18 cellular contexts compared by ENCODE assay signal in the genomic region with DNA sequence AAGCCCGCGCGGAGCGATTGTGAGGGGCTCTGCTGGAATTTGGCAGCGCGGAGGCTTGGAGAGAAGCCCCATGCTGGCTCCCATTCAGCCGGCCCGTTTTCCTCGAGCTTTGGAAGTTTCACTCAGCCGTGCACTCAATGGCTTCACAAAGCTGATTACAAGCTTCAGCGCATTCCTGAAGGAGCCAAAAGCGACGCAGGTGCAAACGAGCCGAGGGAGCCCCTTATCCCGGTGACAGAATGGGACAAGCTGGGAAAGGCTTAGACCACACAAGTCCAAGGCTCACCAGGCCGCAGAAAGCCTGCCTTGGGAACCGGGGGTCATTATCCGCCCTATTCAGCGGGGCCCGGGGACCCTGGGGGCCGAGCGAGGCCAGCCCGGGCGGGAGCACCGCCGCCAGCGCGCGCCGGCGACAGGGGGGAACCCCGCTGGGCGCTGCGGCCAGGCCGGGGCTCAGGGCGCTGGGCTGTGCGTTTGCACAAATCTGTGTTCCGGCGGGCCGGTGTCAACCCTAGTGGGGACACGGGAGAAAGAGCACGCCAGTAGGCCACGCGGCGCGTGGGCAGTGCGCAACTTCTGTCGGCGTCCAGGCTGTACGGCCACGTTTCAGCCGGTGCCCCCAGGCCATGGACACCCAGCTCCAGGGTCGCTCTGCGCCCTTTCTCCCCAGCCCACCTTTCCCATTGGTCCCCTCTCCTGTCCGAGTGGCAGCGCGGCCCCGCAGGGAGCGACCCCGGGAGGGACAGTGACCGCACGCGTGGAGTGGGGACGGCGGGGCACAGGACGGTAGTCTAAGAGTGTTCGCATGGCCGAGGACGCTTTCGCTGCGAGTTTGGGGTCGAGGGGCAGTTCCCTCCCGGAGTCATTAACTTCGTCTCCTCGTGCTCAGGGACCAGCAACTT. TPM values are rescaled to one million over a fixed set of nuclear protein-coding genes. Genes with fewer than 3 reads are reported as not detected.
A peak's percentile ranks its signal among the peaks of the same experiment; 100 is the strongest.
DNase-seq lines count a peak whose midpoint lies in the region; ATAC-seq and TF ChIP-seq lines count a peak whose summit lies in the region.
"Had no signal": no experiment of that assay in that cellular context is flagged by ENCODE, and none has a peak within 500 bp of the region (broad histone marks: within the 10 kb centered on the region; RNA-seq: fewer than 3 reads in every experiment).

No MANE protein-coding gene starts in this region.

- H3K4me1 Mint-ChIP-seq in WTC11 (peaks cover 50% of the 10 kb centered on the region), glutamatergic neuron (ENCODE audit: low read depth, unreplicated experiment) (peaks cover 20% of the 10 kb centered on the region)

- peaks cover 88% of the 10 kb centered on the region for H3K27me3 Mint-ChIP-seq in WTC11 (ENCODE audit: low read depth)
- H3K27me3 Mint-ChIP-seq in glutamatergic neuron (ENCODE audit: unreplicated experiment), result peaks cover 20% of the 10 kb centered on the region

- H3F3A ChIP-seq in neural cell (ENCODE audit: insufficient read depth, low read length, poor library complexity, severe bottlenecking), result peaks cover 5% of the 10 kb centered on the region

- peak overlapping the region; percentile 30 for H3K9ac ChIP-seq in neural cell (ENCODE audit: low read length)
- H3K9ac ChIP-seq: BLaER1 treated with 17β-estradiol and CSF1 and Interleukin-3, amounts not matched to agents 10 nM and 100 nM had no signal

- TF ChIP-seq CTCF in WTC11 (IDR thresholded peaks at IDR 0.05) (no peak), neural cell (IDR thresholded peaks at IDR 0.05; ENCODE audit: poor library complexity, severe bottlenecking) (no peak), glutamatergic neuron (IDR thresholded peaks at IDR 0.05; ENCODE audit: partially characterized antibody, unreplicated experiment) (no peak)

- no peaks in the 10 kb centered on the region for H3K9me3 ChIP-seq in neural cell (ENCODE audit: low read length)
- H3K9me3 ChIP-seq: Peyer's patch had no signal

- peak; percentile 66 for DNase-seq in WTC11 (ENCODE audit: low spot score)
- DNase-seq in iPS DF 19.7 (ENCODE audit: low read depth, low spot score), result peak; percentile 45
- DNase-seq in ureter (ENCODE audit: low spot score), result peak; percentile 29
- DNase-seq in glutamatergic neuron, result no peak
- DNase-seq in NCI-H510A (lab: John Stamatoyannopoulos, UW), result no peak
- DNase-seq: activated CD4-positive, alpha-beta T cell treated with anti-CD3 and anti-CD28 coated beads, Interleukin-2, amount 50 U/mL, for 1 hour; effector memory CD4-positive, alpha-beta T cell; NCI-H1092 treated with DMSO at 0.1 percent for 48 hours; NCI-H774; Peyer's patch; stimulated activated CD4-positive, alpha-beta T cell treated with anti-CD3 and anti-CD28 coated beads, Interleukin-4, amount 100 ng/mL, for 1 hour had no signal

- peaks cover 3% of the 10 kb centered on the region for H3K36me3 ChIP-seq in neural cell (ENCODE audit: insufficient read depth, low read length)
- H3K36me3 ChIP-seq: BLaER1 treated with 17β-estradiol and CSF1 and Interleukin-3, amounts not matched to agents 10 nM and 100 nM; Peyer's patch had no signal

- H2AFZ ChIP-seq in neural cell (ENCODE audit: low read depth, low read length), result no peak overlapping the region

- no peak overlapping the region for H3K27ac ChIP-seq in neural cell (ENCODE audit: low read length)
- H3K27ac ChIP-seq: BLaER1 treated with 17β-estradiol and CSF1 and Interleukin-3, amounts not matched to agents 10 nM and 100 nM; Peyer's patch had no signal

- ATAC-seq in WTC11, result peak; percentile 25
- ATAC-seq in activated CD4-positive, CD25-positive, alpha-beta regulatory T cell treated with anti-CD3 and anti-CD28 coated beads, Interleukin-2, amount 50 U/mL, for 24 hours, result no peak
- ATAC-seq: SK-N-SH treated with all-trans-retinoic acid at 6 μM for 48 hours had no signal

- H3K27me3 ChIP-seq in neural cell (ENCODE audit: insufficient read depth, low read depth, low read length), result peaks cover 29% of the 10 kb centered on the region

- H3K9me2 ChIP-seq in neural cell (ENCODE audit: insufficient read depth, low read length), result no peaks in the 10 kb centered on the region

- POLR2A ChIA-PET in WTC11 (lab: Charles Lee), result no interaction called here

- H3K36me3 Mint-ChIP-seq in WTC11, result no peaks in the 10 kb centered on the region
- peaks cover 5% of the 10 kb centered on the region for H3K36me3 Mint-ChIP-seq in glutamatergic neuron (ENCODE audit: unreplicated experiment)
- H3K36me3 Mint-ChIP-seq: activated naive CD8-positive, alpha-beta T cell had no signal

- peak overlapping the region; percentile 55 for H3K4me3 ChIP-seq in neural cell (ENCODE audit: low read length)
- H3K4me3 ChIP-seq: Peyer's patch had no signal

- H3K9me3 Mint-ChIP-seq in WTC11 (no peaks in the 10 kb centered on the region), glutamatergic neuron (ENCODE audit: unreplicated experiment) (peaks cover 2% of the 10 kb centered on the region)

- no peak for TF ChIP-seq EP300 in neural cell (conservative IDR thresholded peaks at IDR 0.05; ENCODE audit: poor library complexity, severe bottlenecking)

- TF ChIP-seq RAD21 in neural cell (conservative IDR thresholded peaks at IDR 0.05), result no peak

- H3K4me3 Mint-ChIP-seq in WTC11 (peak overlapping the region; percentile 73), glutamatergic neuron (ENCODE audit: unreplicated experiment) (no peak overlapping the region)
- H3K4me3 Mint-ChIP-seq: activated naive CD8-positive, alpha-beta T cell had no signal

- no peaks in the 10 kb centered on the region for H4K20me1 ChIP-seq in neural cell (ENCODE audit: insufficient read depth)

- no peak overlapping the region for H3K4me2 ChIP-seq in neural cell (ENCODE audit: low read length)
- H3K4me2 ChIP-seq: BLaER1 treated with 17β-estradiol and CSF1 and Interleukin-3, amounts not matched to agents 10 nM and 100 nM had no signal

- CTCF ChIA-PET in WTC11 (lab: Charles Lee), result interaction anchor here (0.8 to 3.7 kb wide), 2 partner anchors 339 to 600 kb away, joined by 5 to 26 read pairs; no protein-coding TSS in a partner anchor

- H3K27ac Mint-ChIP-seq in WTC11, result no peak overlapping the region
- H3K27ac Mint-ChIP-seq in glutamatergic neuron (ENCODE audit: unreplicated experiment), result no peak overlapping the region
- H3K27ac Mint-ChIP-seq: activated naive CD8-positive, alpha-beta T cell had no signal

- H3K79me2 ChIP-seq in neural cell (replicated peaks; ENCODE audit: insufficient read depth, low read length), result peaks cover 7% of the 10 kb centered on the region

TF ChIP-seq in WTC11, 78 proteins besides CTCF, POLR2A, EP300 and RAD21 (continues in another document):
- TF ChIP-seq E2F4 (CRISPR knock-in tag; IDR thresholded peaks at IDR 0.05; ENCODE audit: borderline replicate concordance, low read depth), result 0 out of 2 replicates have a peak, but pooled peaks have one; percentile 61
- no peak for TF ChIP-seq ETV6 (CRISPR knock-in tag; IDR thresholded peaks at IDR 0.05)
- TF ChIP-seq TEAD1 (CRISPR knock-in tag; IDR thresholded peaks at IDR 0.05), result peak; percentile 37; the same call in 1 of the 2 replicates
- TF ChIP-seq OVOL2 (CRISPR knock-in tag; IDR thresholded peaks at IDR 0.05; ENCODE audit: borderline replicate concordance), result no peak
- TF ChIP-seq PREB (CRISPR knock-in tag; IDR thresholded peaks at IDR 0.05; ENCODE audit: borderline replicate concordance), result no peak

TF ChIP-seq in neural cell, 6 proteins besides CTCF, POLR2A, EP300 and RAD21:
- no peak for TF ChIP-seq MXI1 (conservative IDR thresholded peaks at IDR 0.05; ENCODE audit: poor library complexity, severe bottlenecking)
- peak; percentile 10 for TF ChIP-seq POLR2AphosphoS5 (IDR thresholded peaks at IDR 0.05)
- TF ChIP-seq, protein P1, sequence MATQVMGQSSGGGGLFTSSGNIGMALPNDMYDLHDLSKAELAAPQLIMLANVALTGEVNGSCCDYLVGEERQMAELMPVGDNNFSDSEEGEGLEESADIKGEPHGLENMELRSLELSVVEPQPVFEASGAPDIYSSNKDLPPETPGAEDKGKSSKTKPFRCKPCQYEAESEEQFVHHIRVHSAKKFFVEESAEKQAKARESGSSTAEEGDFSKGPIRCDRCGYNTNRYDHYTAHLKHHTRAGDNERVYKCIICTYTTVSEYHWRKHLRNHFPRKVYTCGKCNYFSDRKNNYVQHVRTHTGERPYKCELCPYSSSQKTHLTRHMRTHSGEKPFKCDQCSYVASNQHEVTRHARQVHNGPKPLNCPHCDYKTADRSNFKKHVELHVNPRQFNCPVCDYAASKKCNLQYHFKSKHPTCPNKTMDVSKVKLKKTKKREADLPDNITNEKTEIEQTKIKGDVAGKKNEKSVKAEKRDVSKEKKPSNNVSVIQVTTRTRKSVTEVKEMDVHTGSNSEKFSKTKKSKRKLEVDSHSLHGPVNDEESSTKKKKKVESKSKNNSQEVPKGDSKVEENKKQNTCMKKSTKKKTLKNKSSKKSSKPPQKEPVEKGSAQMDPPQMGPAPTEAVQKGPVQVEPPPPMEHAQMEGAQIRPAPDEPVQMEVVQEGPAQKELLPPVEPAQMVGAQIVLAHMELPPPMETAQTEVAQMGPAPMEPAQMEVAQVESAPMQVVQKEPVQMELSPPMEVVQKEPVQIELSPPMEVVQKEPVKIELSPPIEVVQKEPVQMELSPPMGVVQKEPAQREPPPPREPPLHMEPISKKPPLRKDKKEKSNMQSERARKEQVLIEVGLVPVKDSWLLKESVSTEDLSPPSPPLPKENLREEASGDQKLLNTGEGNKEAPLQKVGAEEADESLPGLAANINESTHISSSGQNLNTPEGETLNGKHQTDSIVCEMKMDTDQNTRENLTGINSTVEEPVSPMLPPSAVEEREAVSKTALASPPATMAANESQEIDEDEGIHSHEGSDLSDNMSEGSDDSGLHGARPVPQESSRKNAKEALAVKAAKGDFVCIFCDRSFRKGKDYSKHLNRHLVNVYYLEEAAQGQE (IDR thresholded peaks at IDR 0.05; ENCODE audit: borderline replicate concordance), result peak; percentile 58

RNA-seq across cellular contexts. Expression of gene SOX1, which starts 37.3 kb away (rescaled TPM):
- total RNA-seq in WTC11 (2021) (0.15 to 0.25 TPM (median 0.18 TPM) in 3 replicates), ureter (not detected), glutamatergic neuron (ENCODE audit: unreplicated experiment) (0.76 TPM)
- 13.2 and 18.5 TPM in 2 replicates for polyA plus RNA-seq in neural cell
- polyA minus RNA-seq in neural cell, result 19.5 and 21.8 TPM in 2 replicates
- total RNA-seq: mesenteric fat pad, Peyer's patch, skeletal muscle tissue had no signal

Comparison
In these comparisons a context has a peak if more than half of its experiments do, and no peak if none do; other contexts are left out.
1. DNase-seq: peak in WTC11 (single experiment), iPS DF 19.7 (single experiment) and ureter (single experiment); none in glutamatergic neuron (single experiment) and NCI-H510A (single experiment).